Comparison of ENCODE assay signal across 22 cellular contexts in the genomic region with DNA sequence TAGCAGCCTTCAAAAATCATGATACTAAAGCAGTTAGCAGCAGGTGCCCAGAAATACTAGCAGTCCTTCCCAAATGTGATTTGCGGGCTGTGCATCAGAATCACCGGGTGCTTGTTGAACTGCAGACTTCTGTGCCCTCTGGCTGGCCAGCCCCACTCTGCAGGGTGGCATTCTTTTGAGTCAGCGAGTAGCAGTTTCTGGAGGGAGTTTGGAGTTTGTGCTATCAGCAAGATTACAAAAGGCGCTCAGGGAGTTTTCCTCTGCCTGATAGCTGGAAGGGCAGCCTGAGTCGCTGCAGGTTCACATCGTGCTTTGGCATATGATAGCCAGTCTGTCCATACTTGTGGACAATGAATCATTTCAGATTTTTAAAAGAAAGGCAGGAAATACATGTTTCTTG. TPM values are rescaled to one million over a fixed set of nuclear protein-coding genes. Genes with fewer than 3 reads are reported as not detected.
A peak's percentile ranks its signal among the peaks of the same experiment; 100 is the strongest.
DNase-seq lines count a peak whose midpoint lies in the region; FAIRE-seq and TF ChIP-seq lines count a peak whose summit lies in the region.
"Had no signal": no experiment of that assay in that cellular context is flagged by ENCODE, and none has a peak within 500 bp of the region (broad histone marks: within the 10 kb centered on the region; RNA-seq: fewer than 3 reads in every experiment).

No MANE protein-coding gene starts in this region.

- no peaks in the 10 kb centered on the region for H3K79me2 ChIP-seq in mammary epithelial cell (ENCODE audit: insufficient read depth, low read length)
- H3K79me2 ChIP-seq: parathyroid adenoma had no signal

- H3K4me2 ChIP-seq in mammary epithelial cell (ENCODE audit: insufficient read depth, low read depth, low read length): no peak overlapping the region

- no peaks in the 10 kb centered on the region for H3K4me1 Mint-ChIP-seq in glutamatergic neuron (ENCODE audit: low read depth, unreplicated experiment)
- H3K4me1 Mint-ChIP-seq: activated CD4-positive, alpha-beta T cell treated with anti-CD3 and anti-CD28 coated beads for 36 hours; activated CD8-positive, alpha-beta memory T cell treated with anti-CD3 and anti-CD28 coated beads, Interleukin-2, amount 10 ng/mL, durations not matched to agents 7 days and 5 days had no signal

- H3K9me3 Mint-ChIP-seq in glutamatergic neuron (ENCODE audit: unreplicated experiment): peaks cover 3% of the 10 kb centered on the region
- H3K9me3 Mint-ChIP-seq: activated T-helper 17 cell treated with anti-CD3 and anti-CD28 coated beads, Interleukin-2, amount 50 U/mL, for 72 hours had no signal

- DNase-seq in mammary epithelial cell (peak; percentile 39), breast epithelium (ENCODE audit: low spot score in 2 of 2) (no peak), bronchial epithelial cell (ENCODE audit: low read depth) (peak; percentile 34), iPS-NIHi7 (ENCODE audit: extremely low spot score) (peak; percentile 48), glutamatergic neuron (no peak), KBM-7 (no peak), NCI-H1694 treated with DMSO at 0.1 percent for 48 hours (lab: John Stamatoyannopoulos, UW) (no peak), hepatic stellate cell (ENCODE audit: low spot score) (no peak)
- DNase-seq: 8988T; activated CD4-positive, alpha-beta T cell treated with anti-CD3 and anti-CD28 coated beads for 36 hours; activated CD8-positive, alpha-beta memory T cell treated with anti-CD3 and anti-CD28 coated beads, Interleukin-2, amount 10 ng/mL, durations not matched to agents 7 days and 5 days; BE2C; central memory CD4-positive, alpha-beta T cell; left lung; NCI-H1417 treated with DMSO at 0.1 percent for 48 hours; stimulated activated CD4-positive, alpha-beta T cell treated with anti-CD3 and anti-CD28 coated beads, Interleukin-4, amount 100 ng/mL, for 1 hour; T-helper 9 cell had no signal

- WGBS in mammary epithelial cell (ENCODE audit: low coverage, missing lambda C conversion rate): 44% methylated on average over 6 of the region's 6 CpGs

- intact Hi-C loops in mammary epithelial cell (cut with micrococcal nuclease) (loop anchor here (5.0 kb wide), 1 partner anchor 336 kb away; no protein-coding TSS in a partner anchor), breast epithelium (cut with DNase I; ENCODE audit: low total_unique reads) (no loop called here)

- H3K4me3 ChIP-seq in mammary epithelial cell (replicated peaks in 1 of 3; ENCODE audit: insufficient read depth in 1 of 3, low read depth in 2 of 3, low read length in 3 of 3): no peak overlapping the region
- no peak overlapping the region for H3K4me3 ChIP-seq in breast epithelium
- no peak overlapping the region for H3K4me3 ChIP-seq in bronchial epithelial cell (ENCODE audit: low read depth, low read length)
- H3K4me3 ChIP-seq: left lung, SK-N-MC had no signal

- no TSS peak for BruUV-seq in mammary epithelial cell (replicated peaks; lab: Mats Ljungman, UMichigan)

- FAIRE-seq in bronchial epithelial cell (lab: Jason Lieb, UNC): no peak
- FAIRE-seq: GM12891 had no signal

- no peak overlapping the region for H3K4me3 Mint-ChIP-seq in glutamatergic neuron (ENCODE audit: unreplicated experiment)
- H3K4me3 Mint-ChIP-seq: activated CD4-positive, alpha-beta T cell treated with anti-CD3 and anti-CD28 coated beads for 36 hours; activated CD8-positive, alpha-beta memory T cell treated with anti-CD3 and anti-CD28 coated beads, Interleukin-2, amount 10 ng/mL, durations not matched to agents 7 days and 5 days; activated T-helper 17 cell treated with anti-CD3 and anti-CD28 coated beads, Interleukin-2, amount 50 U/mL, for 72 hours had no signal

- H3K36me3 ChIP-seq in mammary epithelial cell (ENCODE audit: insufficient read depth, low read length) (no peaks in the 10 kb centered on the region), breast epithelium (no peaks in the 10 kb centered on the region), bronchial epithelial cell (ENCODE audit: control insufficient read depth, insufficient read depth, low read length) (no peaks in the 10 kb centered on the region)
- H3K36me3 ChIP-seq: left lung had no signal

- H3K27me3 Mint-ChIP-seq in glutamatergic neuron (ENCODE audit: unreplicated experiment): no peaks in the 10 kb centered on the region

- CTCF ChIA-PET in mammary epithelial cell (lab: Charles Lee; ENCODE audit: low non-redundant PET): no interaction called here

- TF ChIP-seq CTCF in mammary epithelial cell (conservative IDR thresholded peaks at IDR 0.05 in 1 of 2, IDR thresholded peaks at IDR 0.05 in 1 of 2; ENCODE audit: extremely low read depth in 1 of 2, insufficient read depth in 1 of 2, low read depth in 1 of 2, low read length in 2 of 2) (no peak), breast epithelium (IDR thresholded peaks at IDR 0.05) (no peak), bronchial epithelial cell (IDR thresholded peaks at IDR 0.05; ENCODE audit: insufficient read depth, low read length, severe bottlenecking) (no peak), glutamatergic neuron (IDR thresholded peaks at IDR 0.05; ENCODE audit: partially characterized antibody, unreplicated experiment) (no peak)

- H3K27ac Mint-ChIP-seq in glutamatergic neuron (ENCODE audit: unreplicated experiment): no peak overlapping the region
- H3K27ac Mint-ChIP-seq: activated CD4-positive, alpha-beta T cell treated with anti-CD3 and anti-CD28 coated beads for 36 hours; activated CD8-positive, alpha-beta memory T cell treated with anti-CD3 and anti-CD28 coated beads, Interleukin-2, amount 10 ng/mL, durations not matched to agents 7 days and 5 days; activated T-helper 17 cell treated with anti-CD3 and anti-CD28 coated beads, Interleukin-2, amount 50 U/mL, for 72 hours had no signal

- H3K27me3 ChIP-seq in mammary epithelial cell (ENCODE audit: insufficient read depth, low read length) (no peaks in the 10 kb centered on the region), breast epithelium (no peaks in the 10 kb centered on the region), bronchial epithelial cell (ENCODE audit: control insufficient read depth, insufficient read depth, low read length) (peaks cover 3% of the 10 kb centered on the region)
- H3K27me3 ChIP-seq: BE2C, left lung had no signal

- H3K36me3 Mint-ChIP-seq in glutamatergic neuron (ENCODE audit: unreplicated experiment): peaks cover 7% of the 10 kb centered on the region
- H3K36me3 Mint-ChIP-seq: activated CD8-positive, alpha-beta memory T cell treated with anti-CD3 and anti-CD28 coated beads, Interleukin-2, amount 10 ng/mL, durations not matched to agents 7 days and 5 days had no signal

- H4K20me1 ChIP-seq in mammary epithelial cell (ENCODE audit: insufficient read depth, low read length): no peaks in the 10 kb centered on the region

- H2AFZ ChIP-seq in mammary epithelial cell (ENCODE audit: low read depth, low read length): peak overlapping the region; percentile 9
- H2AFZ ChIP-seq: parathyroid adenoma had no signal

- H3K9me3 ChIP-seq in mammary epithelial cell (replicated peaks; ENCODE audit: insufficient read depth, low read length) (no peaks in the 10 kb centered on the region), breast epithelium (no peaks in the 10 kb centered on the region)
- H3K9me3 ChIP-seq: BE2C, left lung had no signal

- in situ Hi-C loops in mammary epithelial cell (cut with MboI; ENCODE audit: low sequenced_read_pairs in 2 of 2) (no loop called here), KBM-7 (cut with MboI; ENCODE audit: low pct_unique_long_range_greater_than_20kb, low sequenced_read_pairs) (no loop called here)

- H3K27ac ChIP-seq in mammary epithelial cell (ENCODE audit: insufficient read depth, low read depth, low read length): no peak overlapping the region
- H3K27ac ChIP-seq in breast epithelium: no peak overlapping the region
- H3K27ac ChIP-seq: left lung, parathyroid adenoma, SK-N-MC had no signal

- H3K9ac ChIP-seq in mammary epithelial cell (ENCODE audit: insufficient read depth, low read length): no peak overlapping the region
- H3K9ac ChIP-seq: parathyroid adenoma had no signal

- peaks cover 14% of the 10 kb centered on the region for H3K4me1 ChIP-seq in mammary epithelial cell (ENCODE audit: insufficient read depth, low read length)
- H3K4me1 ChIP-seq in breast epithelium: no peaks in the 10 kb centered on the region
- H3K4me1 ChIP-seq: BE2C, left lung, parathyroid adenoma had no signal

- no peak for TF ChIP-seq POLR2A in breast epithelium (IDR thresholded peaks at IDR 0.05)

- dilution Hi-C loops in mammary epithelial cell (cut with HindIII; ENCODE audit: low sequenced_read_pairs): no loop called here

RNA-seq across cellular contexts. Expression of a gene that starts 57.6 kb away (rescaled TPM):
- total RNA-seq in mammary epithelial cell (10 to 100 TPM in 1 of 2 donors, under 1 TPM in 1; 0.21 to 21.3 TPM), breast epithelium (10 to 100 TPM in 2 of 3 donors, 1 to 10 TPM in 1; 8.2 to 48.4 (median 28.8) TPM), bronchial epithelial cell (0.26 and 4.2 TPM in 2 replicates), glutamatergic neuron (ENCODE audit: unreplicated experiment) (0.44 TPM)
- 0.34 TPM for polyA plus RNA-seq in mammary epithelial cell
- not detected for polyA minus RNA-seq in mammary epithelial cell
- total RNA-seq: activated CD4-positive, alpha-beta T cell treated with anti-CD3 and anti-CD28 coated beads for 36 hours; activated T-helper 17 cell treated with anti-CD3 and anti-CD28 coated beads, Interleukin-2, amount 50 U/mL, for 72 hours; myocyte had no signal

Comparison
In these comparisons a context has a peak if more than half of its experiments do, and no peak if none do; other contexts are left out.
1. DNase-seq: peak in mammary epithelial cell (single experiment), bronchial epithelial cell (single experiment) and iPS-NIHi7 (single experiment); none in breast epithelium (0 of 2), glutamatergic neuron (single experiment), KBM-7 (single experiment), NCI-H1694 treated with DMSO at 0.1 percent for 48 hours (single experiment) and hepatic stellate cell (single experiment).